Comparison of ENCODE assay signal across 8 cellular contexts in the genomic region with DNA sequence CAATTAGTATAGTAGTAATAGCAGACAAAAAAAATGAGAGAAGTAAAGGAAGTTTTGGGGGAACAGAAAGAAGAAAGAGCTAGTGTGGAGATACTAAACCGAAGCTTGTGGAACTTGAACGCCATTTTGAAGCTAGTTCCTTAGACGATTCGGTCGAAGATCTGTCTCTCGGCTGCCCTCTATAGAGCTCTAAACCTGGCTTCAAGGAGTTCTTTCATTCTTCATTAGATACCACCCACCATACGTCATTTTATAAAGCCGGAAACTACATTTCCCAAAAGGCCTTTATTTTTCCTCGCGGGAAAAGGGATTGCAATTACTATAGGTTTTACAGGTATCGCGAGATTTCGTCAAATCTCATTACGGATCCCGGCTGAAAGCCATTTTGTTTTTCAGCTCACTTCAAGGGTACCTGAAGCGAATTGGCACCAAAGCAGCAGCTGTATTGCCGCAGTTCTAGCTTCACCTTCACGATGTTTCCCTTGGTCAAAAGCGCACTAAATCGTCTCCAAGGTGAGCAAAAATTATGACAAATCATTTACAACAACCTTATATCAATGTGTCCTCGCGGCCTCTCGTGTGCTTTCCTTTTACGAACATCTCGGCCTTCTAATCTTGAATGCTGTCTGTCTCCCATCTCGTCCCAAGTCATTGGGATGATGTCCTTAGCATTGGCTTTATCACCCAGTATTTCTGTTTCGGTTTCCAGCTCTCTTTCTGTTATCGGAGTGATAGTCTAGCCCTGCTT. TPM values are rescaled to one million over a fixed set of nuclear protein-coding genes. Genes with fewer than 3 reads are reported as not detected.
DNase-seq lines count a peak whose midpoint lies in the region; ATAC-seq and FAIRE-seq lines count a peak whose summit lies in the region.

A gene with protein sequence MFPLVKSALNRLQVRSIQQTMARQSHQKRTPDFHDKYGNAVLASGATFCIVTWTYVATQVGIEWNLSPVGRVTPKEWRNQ (plus strand): TSS at position 388 of the 748 bp plus-strand sequence. CDS start 86 bp downstream, at position 474.

- H3K4ac ChIP-seq in mesendoderm (ENCODE audit: low read depth, low read length): no peak within 1 kb of the TSS

- peak; percentile 99 for DNase-seq in DMS 273 (lab: John Stamatoyannopoulos, UW; ENCODE audit: unreplicated experiment)
- DNase-seq in HUDEP-2 (lab: John Stamatoyannopoulos, UW; ENCODE audit: unreplicated experiment in 76 of 76): peak in 74 of 76 experiments; percentile 1 to 93 (median 66)
- DNase-seq in NOMO-1 treated with dmso at 0.1 percent for 144 hours (lab: John Stamatoyannopoulos, UW; ENCODE audit: unreplicated experiment): peak; percentile 77
- peak; percentile 36 for DNase-seq in activated CD8-positive, alpha-beta memory T cell treated with anti-CD3 and anti-CD28 coated beads, Interleukin-2, amount 50 U/mL, for 1 hour (ENCODE audit: extremely low read depth)
- DNase-seq in mesendoderm: peak; percentile 99
- peak; percentile 54 for DNase-seq in stimulated activated CD8-positive, alpha-beta memory T cell treated with anti-CD3 and anti-CD28 coated beads, Interleukin-4, amount 100 ng/mL, for 48 hours

- H3K27me3 ChIP-seq in mesendoderm (ENCODE audit: insufficient read depth, low read length, poor library complexity): no peaks in the 10 kb centered on the region

- H3K79me2 ChIP-seq in mesendoderm (ENCODE audit: control insufficient read depth, insufficient read depth, low read length): peaks cover 19% of the 10 kb centered on the region

- no peak within 1 kb of the TSS for H2BK5ac ChIP-seq in mesendoderm (ENCODE audit: low read length)

- H3K4me1 ChIP-seq in mesendoderm (ENCODE audit: control insufficient read depth, low read depth, low read length): no peaks in the 10 kb centered on the region

- no peak within 1 kb of the TSS for H2BK15ac ChIP-seq in mesendoderm (replicated peaks; ENCODE audit: low read depth)

- peak; percentile 96 for FAIRE-seq in endometrium (lab: Jason Lieb, UNC)

- ATAC-seq in GM21390 (IDR thresholded peaks at IDR 0.05; ENCODE audit: unreplicated experiment): peak; percentile 65

- peak within 1 kb of the TSS; percentile 93 for H3K4me3 ChIP-seq in mesendoderm (ENCODE audit: low read length)

- no peak within 1 kb of the TSS for H3K18ac ChIP-seq in mesendoderm (ENCODE audit: low read length)

- H3K23ac ChIP-seq in mesendoderm (ENCODE audit: low read length): no peak within 1 kb of the TSS

- H3K4me2 ChIP-seq in mesendoderm (ENCODE audit: low read length): no peak within 1 kb of the TSS

- peak within 1 kb of the TSS; percentile 85 for H3K56ac ChIP-seq in mesendoderm (ENCODE audit: low read length)

- H3K79me1 ChIP-seq in mesendoderm (ENCODE audit: low read length): no peaks in the 10 kb centered on the region

- H3K9ac ChIP-seq in mesendoderm (ENCODE audit: low read length): peak within 1 kb of the TSS; percentile 86

- peak within 1 kb of the TSS; percentile 76 for H3K27ac ChIP-seq in mesendoderm (ENCODE audit: low read depth, low read length)

- H4K8ac ChIP-seq in mesendoderm (ENCODE audit: low read depth, low read length): peak within 1 kb of the TSS; percentile 56

- no peak within 1 kb of the TSS for H2BK120ac ChIP-seq in mesendoderm (ENCODE audit: low read depth, low read length)

- no peak within 1 kb of the TSS for H4K5ac ChIP-seq in mesendoderm (ENCODE audit: low read length)

- no peaks in the 10 kb centered on the region for H3K36me3 ChIP-seq in mesendoderm (ENCODE audit: control insufficient read depth, insufficient read depth, low read length)

- WGBS in mesendoderm (ENCODE audit: extremely low coverage, insufficient coverage, low lambda C conversion rate): no CpG with 5 or more reads among the region's 28 CpGs

- H2AK5ac ChIP-seq in mesendoderm (ENCODE audit: low read length): no peak within 1 kb of the TSS

RNA-seq across cellular contexts. Expression of the gene that starts here (rescaled TPM):
- polyA plus RNA-seq in mesendoderm (2013, experiment 1 of 2): 452 TPM
- polyA plus RNA-seq in mesendoderm (2013, experiment 2 of 2): 457 TPM

Comparison
In these comparisons a context has a peak if more than half of its experiments do, and no peak if none do; other contexts are left out.
1. Peak in every context shown above with its lines: DNase-seq, ATAC-seq, H3K4me3 ChIP-seq and H3K27ac ChIP-seq.
2. DNase-seq: peak in every context shown above with its lines; median percentile 99 in DMS 273; 99 in mesendoderm; 77 in NOMO-1 treated with dmso at 0.1 percent for 144 hours; 66 in HUDEP-2; 54 in stimulated activated CD8-positive, alpha-beta memory T cell treated with anti-CD3 and anti-CD28 coated beads, Interleukin-4, amount 100 ng/mL, for 48 hours; 36 in activated CD8-positive, alpha-beta memory T cell treated with anti-CD3 and anti-CD28 coated beads, Interleukin-2, amount 50 U/mL, for 1 hour.